Comparison of ENCODE assay signal across 8 cellular contexts in the genomic region with DNA sequence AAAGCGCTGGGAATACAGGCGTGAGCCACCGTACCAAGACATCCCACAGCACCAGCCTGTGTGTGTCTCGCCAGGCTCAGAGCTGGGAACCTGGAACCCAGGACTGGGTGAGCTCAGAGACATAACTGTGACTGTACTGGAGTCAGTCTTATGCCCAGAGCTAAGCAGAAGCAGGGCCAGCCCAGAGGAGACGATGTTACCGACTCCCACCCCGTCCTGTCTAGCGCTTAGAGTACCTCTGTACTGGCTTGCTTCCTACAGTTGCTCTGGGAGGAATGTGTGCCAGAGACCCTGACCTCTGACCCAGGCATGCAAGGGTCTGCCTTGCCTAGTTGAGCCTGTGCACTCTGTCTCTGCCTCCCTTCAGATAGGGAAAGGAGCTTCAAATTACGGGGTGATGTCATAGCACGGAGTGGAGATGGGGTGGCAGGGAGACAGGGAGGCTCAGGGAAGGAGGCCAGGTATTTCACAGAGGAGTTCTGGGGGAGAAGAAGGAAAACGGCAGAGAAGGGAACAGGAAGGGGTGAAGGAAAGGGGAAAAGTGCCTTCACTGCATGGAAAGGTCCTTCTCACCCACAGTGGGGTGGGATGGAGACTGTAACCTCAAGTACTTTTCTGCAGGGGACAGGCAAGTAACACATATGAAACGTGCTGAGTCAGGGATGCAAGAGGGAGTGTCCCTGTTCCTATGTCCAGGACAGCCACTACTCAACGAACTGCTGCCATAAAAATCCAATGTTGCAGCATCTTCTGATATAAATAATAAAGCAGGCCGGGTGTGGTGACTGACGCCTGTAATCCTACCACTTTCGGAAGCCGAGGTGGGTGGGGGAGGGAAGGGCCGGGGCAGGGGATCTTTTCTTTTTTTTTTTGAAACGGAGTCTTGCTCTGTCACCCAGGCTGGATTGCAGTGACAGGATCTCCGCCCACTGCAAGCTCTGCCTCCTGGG. TPM values are rescaled to one million over a fixed set of nuclear protein-coding genes. Genes with fewer than 3 reads are reported as not detected.
DNase-seq lines count a peak whose midpoint lies in the region; ATAC-seq and TF ChIP-seq lines count a peak whose summit lies in the region.

No MANE protein-coding gene starts in this region.

- no peaks in the 10 kb centered on the region for H3K27me3 ChIP-seq in ascending aorta
- H3K27me3 ChIP-seq in thoracic aorta (replicated peaks; ENCODE audit: insufficient read depth) = no peaks in the 10 kb centered on the region

- no peaks in the 10 kb centered on the region for H3K36me3 ChIP-seq in ascending aorta
- no peaks in the 10 kb centered on the region for H3K36me3 ChIP-seq in thoracic aorta

- intact Hi-C loops in ascending aorta (cut with DNase I) = loop anchor here (10.0 kb wide), 1 partner anchor 1649 kb away; a partner anchor contains a TSS

- H3K4me3 ChIP-seq in ascending aorta (no peak overlapping the region), thoracic aorta (peak overlapping the region; percentile 40)

- H3K27ac ChIP-seq in ascending aorta = peak overlapping the region; percentile 76 to 80
- H3K27ac ChIP-seq in thoracic aorta = peak overlapping the region; percentile 79 to 82

- no peak for TF ChIP-seq CTCF in ascending aorta (IDR thresholded peaks at IDR 0.05)
- TF ChIP-seq CTCF in thoracic aorta (IDR thresholded peaks at IDR 0.05) = no peak

- H3K4me1 ChIP-seq in ascending aorta = peaks cover 26 to 62% of the 10 kb centered on the region in 2 donors
- peaks cover 56 to 69% of the 10 kb centered on the region in 2 donors for H3K4me1 ChIP-seq in thoracic aorta (ENCODE audit: control insufficient read depth in 1 of 2, low read depth in 2 of 2)

- peak; percentile 50 for DNase-seq in DMS 273 (lab: John Stamatoyannopoulos, UW; ENCODE audit: unreplicated experiment)
- DNase-seq in DMS 273 treated with DMSO at 0.1 percent for 48 hours (lab: John Stamatoyannopoulos, UW) = no peak
- DNase-seq in ascending aorta (ENCODE audit: low spot score in 2 of 2) = peak in 1 of 2 donors; percentile 75
- DNase-seq in kidney tubule cell (ENCODE audit: low spot score) = peak; percentile 11
- no peak for DNase-seq in thoracic aorta (ENCODE audit: low spot score)
- DNase-seq in DMS79 (lab: John Stamatoyannopoulos, UW) = no peak

- ATAC-seq in thoracic aorta (ENCODE audit: insufficient number of reproducible peaks, low FRiP score, low read depth) (no peak), GM19455 (IDR thresholded peaks at IDR 0.05; ENCODE audit: unreplicated experiment) (no peak), HG03108 (IDR thresholded peaks at IDR 0.05; ENCODE audit: unreplicated experiment) (no peak)

- H3K9me3 ChIP-seq in ascending aorta (no peaks in the 10 kb centered on the region), thoracic aorta (no peaks in the 10 kb centered on the region)

RNA-seq across cellular contexts. Expression of a gene that starts 5.8 kb away (rescaled TPM):
- total RNA-seq in ascending aorta = 10.0 TPM
- total RNA-seq in thoracic aorta = 10 to 100 TPM in 1 of 2 donors, 1 to 10 TPM in 1; 8.8 to 10.8 TPM

RNA-seq across cellular contexts. Expression of a gene that starts 10.9 kb away (rescaled TPM):
- total RNA-seq in ascending aorta (11.7 TPM), thoracic aorta (1 to 10 TPM; 1.1 to 1.9 TPM)

RNA-seq across cellular contexts. Expression of a gene that starts 18.4 kb away (rescaled TPM):
- total RNA-seq in ascending aorta = 325 TPM
- total RNA-seq in thoracic aorta = 100 to 1,000 TPM; 192 to 231 TPM

RNA-seq across cellular contexts. Expression of a gene that starts 25.4 kb away (rescaled TPM):
- total RNA-seq in ascending aorta = not detected
- not detected for total RNA-seq in thoracic aorta

RNA-seq across cellular contexts. Expression of a gene that starts 29.4 kb away (rescaled TPM):
- total RNA-seq in ascending aorta (0.53 TPM), thoracic aorta (under 1 TPM in 1 of 2 donors, not detected in 1; 0.85 TPM)

Comparison
In these comparisons a context has a peak if more than half of its experiments do, and no peak if none do; other contexts are left out.
1. DNase-seq: peak in DMS 273 (single experiment) and kidney tubule cell (single experiment); none in DMS 273 treated with DMSO at 0.1 percent for 48 hours (single experiment), thoracic aorta (single experiment) and DMS79 (single experiment).